Comparison of ENCODE assay signal across 24 cellular contexts in genomic region chr22:49011769-49012598, GRCh38.
DNase-seq lines count a peak whose midpoint lies in the region; ATAC-seq and TF ChIP-seq lines count a peak whose summit lies in the region.
"Had no signal": no experiment of that assay in that cellular context is flagged by ENCODE, and none has a peak within 500 bp of the region (broad histone marks: within the 10 kb centered on the region; RNA-seq: fewer than 3 reads in every experiment).

No MANE protein-coding gene starts in this region.

- intact Hi-C loops in ascending aorta (cut with DNase I), result loop anchor here (5.0 kb wide), 1 partner anchor 435 kb away; no protein-coding TSS in a partner anchor

- no peak for TF ChIP-seq POLR2A in upper lobe of left lung (IDR thresholded peaks at IDR 0.05)

- H3K4me3 ChIP-seq in ascending aorta (peak overlapping the region in 1 of 2 donors; percentile 28), osteoblast (ENCODE audit: insufficient read depth, low read length) (no peak overlapping the region), upper lobe of left lung (no peak overlapping the region)
- H3K4me3 ChIP-seq: gastroesophageal sphincter, Peyer's patch, prostate gland, smooth muscle cell had no signal

- no peaks in the 10 kb centered on the region for H3K79me2 ChIP-seq in osteoblast (ENCODE audit: insufficient read depth, low read length)

- no peak overlapping the region for H3K4me3 Mint-ChIP-seq in activated naive CD8-positive, alpha-beta T cell treated with anti-CD3 and anti-CD28 coated beads, Interleukin-2, amount 10 ng/mL, durations not matched to agents 7 days and 5 days
- no peak overlapping the region for H3K4me3 Mint-ChIP-seq in activated naive CD8-positive, alpha-beta T cell treated with anti-CD3 and anti-CD28 coated beads, Interleukin-2, amount 50 U/mL, for 24 hours
- H3K4me3 Mint-ChIP-seq: CD14-positive monocyte; central memory CD8-positive, alpha-beta T cell; naive thymus-derived CD8-positive, alpha-beta T cell had no signal

- TF ChIP-seq EP300 in upper lobe of left lung (IDR thresholded peaks at IDR 0.05), result no peak

- peaks cover 28 to 62% of the 10 kb centered on the region in 2 donors for H3K4me1 ChIP-seq in ascending aorta
- no peaks in the 10 kb centered on the region for H3K4me1 ChIP-seq in osteoblast (ENCODE audit: insufficient read depth, low read length)
- H3K4me1 ChIP-seq in upper lobe of left lung, result peaks cover 6 to 27% (median 17%) of the 10 kb centered on the region in 4 donors
- H3K4me1 ChIP-seq: Peyer's patch, prostate gland had no signal

- WGBS in upper lobe of left lung, 2 donors, result 70 to 76% methylated on average over 14 to 16 of the region's 16 CpGs

- TF ChIP-seq CTCF in ascending aorta (IDR thresholded peaks at IDR 0.05), result peak in 1 of 3 experiments; percentile 10
- TF ChIP-seq CTCF in osteoblast (IDR thresholded peaks at IDR 0.05; ENCODE audit: extremely low read depth, low read depth, low read length), result no peak
- no peak for TF ChIP-seq CTCF in upper lobe of left lung (IDR thresholded peaks at IDR 0.05)

- H3K9me3 Mint-ChIP-seq in activated naive CD8-positive, alpha-beta T cell treated with anti-CD3 and anti-CD28 coated beads, Interleukin-2, amount 10 ng/mL, durations not matched to agents 7 days and 5 days, result no peaks in the 10 kb centered on the region
- no peaks in the 10 kb centered on the region for H3K9me3 Mint-ChIP-seq in activated naive CD8-positive, alpha-beta T cell treated with anti-CD3 and anti-CD28 coated beads, Interleukin-2, amount 50 U/mL, for 24 hours
- H3K9me3 Mint-ChIP-seq: CD14-positive monocyte; central memory CD8-positive, alpha-beta T cell; naive thymus-derived CD8-positive, alpha-beta T cell had no signal

- H3K27me3 ChIP-seq in ascending aorta, result no peaks in the 10 kb centered on the region
- no peaks in the 10 kb centered on the region for H3K27me3 ChIP-seq in osteoblast (ENCODE audit: insufficient read depth, low read length)
- no peaks in the 10 kb centered on the region for H3K27me3 ChIP-seq in upper lobe of left lung
- H3K27me3 ChIP-seq: Peyer's patch had no signal

- no peak overlapping the region for H3K4me2 ChIP-seq in osteoblast (ENCODE audit: insufficient read depth, low read length)
- H3K4me2 ChIP-seq: smooth muscle cell had no signal

- no peak for ATAC-seq in activated naive CD8-positive, alpha-beta T cell treated with anti-CD3 and anti-CD28 coated beads, Interleukin-2, amount 10 ng/mL, durations not matched to agents 7 days and 5 days (ENCODE audit: low read depth)
- no peak for ATAC-seq in activated naive CD8-positive, alpha-beta T cell treated with anti-CD3 and anti-CD28 coated beads, Interleukin-2, amount 50 U/mL, for 24 hours
- ATAC-seq in upper lobe of left lung (ENCODE audit: low FRiP score in 2 of 2), result no peak
- ATAC-seq: esophagus mucosa; gastroesophageal sphincter; naive thymus-derived CD8-positive, alpha-beta T cell had no signal

- H3K9me3 ChIP-seq in ascending aorta (no peaks in the 10 kb centered on the region), osteoblast (ENCODE audit: low read depth, low read length) (no peaks in the 10 kb centered on the region), upper lobe of left lung (no peaks in the 10 kb centered on the region)
- H3K9me3 ChIP-seq: gastroesophageal sphincter, Peyer's patch, prostate gland had no signal

- peak overlapping the region; percentile 84 to 86 for H3K27ac ChIP-seq in ascending aorta
- no peak overlapping the region for H3K27ac ChIP-seq in osteoblast (ENCODE audit: low read depth, low read length)
- no peak overlapping the region for H3K27ac ChIP-seq in upper lobe of left lung
- H3K27ac ChIP-seq: gastroesophageal sphincter, Peyer's patch, prostate gland had no signal

- H4K20me1 ChIP-seq in osteoblast (ENCODE audit: insufficient read depth, low read length), result no peaks in the 10 kb centered on the region

- POLR2A ChIA-PET in activated naive CD8-positive, alpha-beta T cell treated with anti-CD3 and anti-CD28 coated beads, Interleukin-2, amount 10 ng/mL, durations not matched to agents 7 days and 5 days (lab: Charles Lee), result no interaction called here

- peak; percentile 15 for DNase-seq in activated naive CD8-positive, alpha-beta T cell treated with anti-CD3 and anti-CD28 coated beads, Interleukin-2, amount 10 ng/mL, durations not matched to agents 7 days and 5 days
- no peak for DNase-seq in activated naive CD8-positive, alpha-beta T cell treated with anti-CD3 and anti-CD28 coated beads, Interleukin-2, amount 50 U/mL, for 24 hours
- DNase-seq in ascending aorta (ENCODE audit: low spot score in 2 of 2) (peak; percentile 8 to 63), osteoblast (ENCODE audit: insufficient read length, low spot score, missing footprints) (peak; percentile 27), upper lobe of left lung (peak; percentile 18 to 48), NCI-H1417 (lab: John Stamatoyannopoulos, UW) (no peak), Ammon's horn (ENCODE audit: low spot score) (no peak)
- DNase-seq in stimulated activated CD4-positive, alpha-beta T cell treated with anti-CD3 and anti-CD28 coated beads, Interleukin-2, amount 100 ng/mL, for 48 hours, result no peak
- DNase-seq: activated gamma-delta T cell; effector CD8-positive, alpha-beta T cell; kidney glomerular epithelial cell; mesenchymal stem cell; NCI-H1092 treated with DMSO at 0.1 percent for 48 hours; NCI-H2107; NCI-H510A; NK-92 treated with Interleukin-12 subunit alpha and Interleukin-12 subunit beta, amount 100 ng/mL, for 24 hours had no signal

- no peak overlapping the region for H2AFZ ChIP-seq in osteoblast (ENCODE audit: low read length)

- no peaks in the 10 kb centered on the region for H3K4me1 Mint-ChIP-seq in activated naive CD8-positive, alpha-beta T cell treated with anti-CD3 and anti-CD28 coated beads, Interleukin-2, amount 10 ng/mL, durations not matched to agents 7 days and 5 days
- no peaks in the 10 kb centered on the region for H3K4me1 Mint-ChIP-seq in activated naive CD8-positive, alpha-beta T cell treated with anti-CD3 and anti-CD28 coated beads, Interleukin-2, amount 50 U/mL, for 24 hours
- H3K4me1 Mint-ChIP-seq: CD14-positive monocyte; central memory CD8-positive, alpha-beta T cell; naive thymus-derived CD8-positive, alpha-beta T cell had no signal

- no peaks in the 10 kb centered on the region for H3K36me3 Mint-ChIP-seq in activated naive CD8-positive, alpha-beta T cell treated with anti-CD3 and anti-CD28 coated beads, Interleukin-2, amount 10 ng/mL, durations not matched to agents 7 days and 5 days
- no peaks in the 10 kb centered on the region for H3K36me3 Mint-ChIP-seq in activated naive CD8-positive, alpha-beta T cell treated with anti-CD3 and anti-CD28 coated beads, Interleukin-2, amount 50 U/mL, for 24 hours (ENCODE audit: low read depth)
- H3K36me3 Mint-ChIP-seq: CD14-positive monocyte; naive thymus-derived CD8-positive, alpha-beta T cell had no signal

- no peaks in the 10 kb centered on the region for H3K27me3 Mint-ChIP-seq in activated naive CD8-positive, alpha-beta T cell treated with anti-CD3 and anti-CD28 coated beads, Interleukin-2, amount 10 ng/mL, durations not matched to agents 7 days and 5 days
- H3K27me3 Mint-ChIP-seq in activated naive CD8-positive, alpha-beta T cell treated with anti-CD3 and anti-CD28 coated beads, Interleukin-2, amount 50 U/mL, for 24 hours, result peaks cover 2% of the 10 kb centered on the region

- no peak overlapping the region for H3K27ac Mint-ChIP-seq in activated naive CD8-positive, alpha-beta T cell treated with anti-CD3 and anti-CD28 coated beads, Interleukin-2, amount 10 ng/mL, durations not matched to agents 7 days and 5 days
- H3K27ac Mint-ChIP-seq in activated naive CD8-positive, alpha-beta T cell treated with anti-CD3 and anti-CD28 coated beads, Interleukin-2, amount 50 U/mL, for 24 hours, result no peak overlapping the region
- H3K27ac Mint-ChIP-seq: CD14-positive monocyte; naive thymus-derived CD8-positive, alpha-beta T cell had no signal

- no peaks in the 10 kb centered on the region for H3K36me3 ChIP-seq in ascending aorta
- no peaks in the 10 kb centered on the region for H3K36me3 ChIP-seq in osteoblast (ENCODE audit: insufficient read depth, low read length)
- no peaks in the 10 kb centered on the region for H3K36me3 ChIP-seq in upper lobe of left lung
- H3K36me3 ChIP-seq: gastroesophageal sphincter, Peyer's patch, prostate gland had no signal

Comparison
In these comparisons a context has a peak if more than half of its experiments do, and no peak if none do; other contexts are left out.
1. DNase-seq: peak in activated naive CD8-positive, alpha-beta T cell treated with anti-CD3 and anti-CD28 coated beads, Interleukin-2, amount 10 ng/mL, durations not matched to agents 7 days and 5 days (single experiment), ascending aorta (2 of 2), osteoblast (single experiment) and upper lobe of left lung (2 of 2); none in activated naive CD8-positive, alpha-beta T cell treated with anti-CD3 and anti-CD28 coated beads, Interleukin-2, amount 50 U/mL, for 24 hours (single experiment), NCI-H1417 (0 of 3), Ammon's horn (single experiment) and stimulated activated CD4-positive, alpha-beta T cell treated with anti-CD3 and anti-CD28 coated beads, Interleukin-2, amount 100 ng/mL, for 48 hours (0 of 2).
2. H3K27ac ChIP-seq: peak in ascending aorta (2 of 2); none in osteoblast (single experiment) and upper lobe of left lung (0 of 4).